Comparison of ENCODE assay signal across 14 cellular contexts in the genomic region with DNA sequence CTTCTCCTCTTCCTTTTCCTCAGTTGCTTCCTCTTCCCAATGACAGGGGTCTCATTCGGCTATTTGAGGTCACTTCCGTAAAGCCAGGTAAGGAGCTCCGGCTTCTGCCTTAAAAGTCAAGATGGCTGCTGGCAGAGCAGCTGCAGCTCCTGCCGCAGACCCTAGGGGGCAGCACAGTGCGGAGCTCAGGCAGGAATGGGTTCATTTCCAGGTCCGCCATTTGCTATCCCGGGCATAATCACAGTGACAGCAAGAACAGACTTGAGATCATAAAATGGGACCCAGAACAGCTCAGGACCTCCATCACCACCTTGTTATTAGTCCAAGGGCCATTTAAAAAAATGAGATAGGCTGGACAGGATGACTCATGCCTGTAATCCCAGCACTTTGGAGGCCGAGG.
DNase-seq lines count a peak whose midpoint lies in the region; TF ChIP-seq lines count a peak whose summit lies in the region.
"Had no signal": no experiment of that assay in that cellular context is flagged by ENCODE, and none has a peak within 500 bp of the region (broad histone marks: within the 10 kb centered on the region; RNA-seq: fewer than 3 reads in every experiment).

No MANE protein-coding gene starts in this region.

- no peaks in the 10 kb centered on the region for H3K27me3 ChIP-seq in brain microvascular endothelial cell (replicated peaks)
- H3K27me3 ChIP-seq in testis = no peaks in the 10 kb centered on the region
- H3K27me3 ChIP-seq: ovary, thyroid gland had no signal

- WGBS in testis, 2 donors = 39 to 69% methylated on average over 7 to 8 of the region's 8 CpGs

- peak; percentile 22 for DNase-seq in NCI-H82 (lab: John Stamatoyannopoulos, UW)
- no peak for DNase-seq in NCI-H82 treated with DMSO at 0.1 percent for 48 hours (lab: John Stamatoyannopoulos, UW; ENCODE audit: unreplicated experiment)
- DNase-seq in brain microvascular endothelial cell = no peak
- DNase-seq in testis = peak; percentile 65
- DNase-seq in C1 segment of cervical spinal cord (lab: John Stamatoyannopoulos, UW) = no peak
- no peak for DNase-seq in GM20000 (ENCODE audit: low spot score)
- DNase-seq in NCI-H2171 (lab: John Stamatoyannopoulos, UW) = no peak
- DNase-seq: activated CD4-positive, alpha-beta T cell treated with anti-CD3 and anti-CD28 coated beads for 48 hours; left colon; NCI-H2081; ovary; T-helper 9 cell; thyroid gland had no signal

- H3K27ac ChIP-seq in brain microvascular endothelial cell (no peak overlapping the region), testis (no peak overlapping the region)
- H3K27ac ChIP-seq: ovary, thyroid gland had no signal

- peak; percentile 45; the same call in 1 of the 2 replicates for TF ChIP-seq CTCF in LNCAP (IDR thresholded peaks at IDR 0.05)
- peak; percentile 26 for TF ChIP-seq CTCF in brain microvascular endothelial cell (IDR thresholded peaks at IDR 0.05; ENCODE audit: low read depth, low read length, missing control alignments)
- no peak for TF ChIP-seq CTCF in testis (IDR thresholded peaks at IDR 0.05)
- TF ChIP-seq CTCF in GM20000 (IDR thresholded peaks at IDR 0.05; ENCODE audit: extremely low read depth, missing control alignments) = no peak

- no peak for TF ChIP-seq POLR2A in testis (IDR thresholded peaks at IDR 0.05)

- in situ Hi-C loops in brain microvascular endothelial cell (cut with HindIII; ENCODE audit: low pct_ligation_motif_present, low sequenced_read_pairs) = no loop called here

- H3K36me3 ChIP-seq in brain microvascular endothelial cell (replicated peaks) = no peaks in the 10 kb centered on the region
- no peaks in the 10 kb centered on the region for H3K36me3 ChIP-seq in testis (ENCODE audit: low read depth, missing control alignments)
- H3K36me3 ChIP-seq: ovary, thyroid gland had no signal

- no peaks in the 10 kb centered on the region for H3K4me1 ChIP-seq in testis
- H3K4me1 ChIP-seq: thyroid gland had no signal

- H3K4me3 ChIP-seq in brain microvascular endothelial cell (ENCODE audit: low read depth, low read length) = no peak overlapping the region
- peak overlapping the region in 1 of 2 donors; percentile 34 for H3K4me3 ChIP-seq in testis
- H3K4me3 ChIP-seq: ovary, thyroid gland had no signal

- intact Hi-C loops in testis (cut with DNase I; ENCODE audit: low total_unique reads) = no loop called here

- no peaks in the 10 kb centered on the region for H3K9me3 ChIP-seq in testis
- H3K9me3 ChIP-seq: ovary, thyroid gland had no signal

Comparison
In these comparisons a context has a peak if more than half of its experiments do, and no peak if none do; other contexts are left out.
1. DNase-seq: peak in NCI-H82 (single experiment) and testis (single experiment); none in NCI-H82 treated with DMSO at 0.1 percent for 48 hours (single experiment), brain microvascular endothelial cell (single experiment), C1 segment of cervical spinal cord (0 of 14), GM20000 (single experiment) and NCI-H2171 (single experiment).
2. CTCF ChIP-seq: peak in LNCAP (single experiment) and brain microvascular endothelial cell (single experiment); none in testis (0 of 3) and GM20000 (single experiment).